20 cellular contexts compared by ENCODE assay signal in the genomic region with DNA sequence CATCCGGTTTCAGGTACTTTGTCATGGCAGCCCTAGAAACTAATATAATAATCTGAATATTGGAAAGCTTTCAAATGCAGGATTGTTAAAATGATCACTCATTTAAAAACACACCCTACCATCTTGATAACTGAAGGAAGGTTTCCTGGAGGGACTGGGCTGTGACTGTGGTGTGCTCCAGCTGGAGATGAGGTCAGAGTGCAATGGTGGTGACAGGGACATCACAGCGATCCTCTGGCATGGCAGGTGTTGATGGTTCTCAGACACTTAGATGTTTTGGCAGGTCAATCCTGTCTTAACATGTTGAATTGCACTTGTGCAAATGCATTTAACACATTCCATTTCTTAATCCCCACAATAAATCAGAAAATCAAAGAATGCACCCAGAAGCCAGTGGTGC.
"Had no signal": no experiment of that assay in that cellular context is flagged by ENCODE, and none has a peak within 500 bp of the region (broad histone marks: within the 10 kb centered on the region; RNA-seq: fewer than 3 reads in every experiment).

No MANE protein-coding gene starts in this region.

- H3K4me3 Mint-ChIP-seq: naive B cell, nephron progenitor cell, type B pancreatic cell had no signal

- H3K36me3 Mint-ChIP-seq: type B pancreatic cell had no signal

- DNase-seq: effector memory CD4-positive, alpha-beta T cell; glutamatergic neuron; islet precursor cell; left ventricle myocardium inferior; mesendoderm; naive B cell; nephron progenitor cell; posterior cingulate gyrus; sigmoid colon; stimulated activated CD4-positive, alpha-beta T cell treated with anti-CD3 and anti-CD28 coated beads, Interleukin-2, amount 100 ng/mL, for 48 hours; stimulated activated naive CD8-positive, alpha-beta T cell treated with anti-CD3 and anti-CD28 coated beads, Interleukin-15, Interleukin-2, amounts not matched to agents 100 U/mL and 50 U/mL, for 24 hours; uterus had no signal

- H3K4me3 ChIP-seq: left ventricle myocardium inferior, lung, sigmoid colon, smooth muscle cell, suprapubic skin, thyroid gland, uterus had no signal

- H3K27me3 ChIP-seq: sigmoid colon, suprapubic skin, thyroid gland, uterus had no signal

- H3K27ac ChIP-seq: left ventricle myocardium inferior, sigmoid colon, suprapubic skin, thyroid gland, uterus had no signal

- H3K36me3 ChIP-seq: left ventricle myocardium inferior, sigmoid colon, suprapubic skin, thyroid gland, uterus had no signal

- H3K9me3 ChIP-seq: left ventricle myocardium inferior, sigmoid colon, suprapubic skin, thyroid gland, uterus had no signal

- H3K4me1 ChIP-seq: suprapubic skin, uterus had no signal

- H3K27ac Mint-ChIP-seq: nephron progenitor cell, type B pancreatic cell had no signal

- H3K4me2 ChIP-seq: smooth muscle cell had no signal

- H3K27me3 Mint-ChIP-seq: naive B cell had no signal

- ATAC-seq: esophagus mucosa; stimulated activated naive CD8-positive, alpha-beta T cell treated with anti-CD3 and anti-CD28 coated beads, Interleukin-15, Interleukin-2, amounts not matched to agents 100 U/mL and 50 U/mL, for 24 hours had no signal

- FAIRE-seq: endometrium, frontal cortex had no signal

- H3K9me3 Mint-ChIP-seq: nephron progenitor cell, type B pancreatic cell had no signal
